ENCODE assay signal across 8 cellular contexts in genomic region chr14:49461529-49462401, GRCh38.
DNase-seq lines count a peak whose midpoint lies in the region; ATAC-seq and TF ChIP-seq lines count a peak whose summit lies in the region.

No MANE protein-coding gene starts in this region.

- H3K27ac ChIP-seq in OCI-LY1 (ENCODE audit: low read depth, low read length, poor library complexity, severe bottlenecking): no peak overlapping the region

- no peaks in the 10 kb centered on the region for H3K27me3 ChIP-seq in OCI-LY1 (ENCODE audit: insufficient read depth, low read length)
- no peaks in the 10 kb centered on the region for H3K27me3 ChIP-seq in MG63

- H3K9ac ChIP-seq in OCI-LY1 (ENCODE audit: low read length): no peak overlapping the region

- no peaks in the 10 kb centered on the region for H3F3A ChIP-seq in OCI-LY1 (ENCODE audit: insufficient read depth, low read length)

- H3K36me3 ChIP-seq in OCI-LY1 (ENCODE audit: insufficient read depth, low read length) (no peaks in the 10 kb centered on the region), MG63 (no peaks in the 10 kb centered on the region)

- no peaks in the 10 kb centered on the region for H3K79me2 ChIP-seq in OCI-LY1 (ENCODE audit: insufficient read depth, low read length)

- ATAC-seq in GM21390 (IDR thresholded peaks at IDR 0.05; ENCODE audit: unreplicated experiment): peak; percentile 95

- H3K4me3 Mint-ChIP-seq in activated T-helper 1 cell treated with anti-CD3 and anti-CD28 coated beads, Interleukin-12 subunit alpha, Interleukin-12 subunit beta, Interleukin-2, Interleukin-4 antibody, amounts not matched to agents 30 ng/mL and 10 ng/mL and 1 ng/mL, durations not matched to agents 14 hours and 24 hours and 36 hours: no peak overlapping the region

- no peaks in the 10 kb centered on the region for H3K4me1 ChIP-seq in OCI-LY1 (ENCODE audit: insufficient read depth, low read length, severe bottlenecking)

- intact Hi-C loops in activated T-helper 1 cell treated with anti-CD3 and anti-CD28 coated beads, Interleukin-12 subunit alpha, Interleukin-12 subunit beta, Interleukin-2, Interleukin-4 antibody, amounts not matched to agents 30 ng/mL and 10 ng/mL and 1 ng/mL, durations not matched to agents 14 hours and 24 hours and 36 hours (cut with micrococcal nuclease): loop anchor here (1.0 to 10.0 kb wide), 4 partner anchors 36 to 373 kb away; partner anchors contain the start of genes DNAAF2 and RPS29

- no peak overlapping the region for H2AFZ ChIP-seq in OCI-LY1 (ENCODE audit: low read length)

- no peak overlapping the region for H3K27ac Mint-ChIP-seq in activated T-helper 1 cell treated with anti-CD3 and anti-CD28 coated beads, Interleukin-12 subunit alpha, Interleukin-12 subunit beta, Interleukin-2, Interleukin-4 antibody, amounts not matched to agents 30 ng/mL and 10 ng/mL and 1 ng/mL, durations not matched to agents 14 hours and 24 hours and 36 hours

- peak; percentile 77 for TF ChIP-seq CTCF in OCI-LY1 (IDR thresholded peaks at IDR 0.05; ENCODE audit: low read length)

- no peaks in the 10 kb centered on the region for H3K9me3 ChIP-seq in OCI-LY1 (ENCODE audit: low read length)
- H3K9me3 ChIP-seq in MG63: no peaks in the 10 kb centered on the region

- no peaks in the 10 kb centered on the region for H3K9me2 ChIP-seq in OCI-LY1 (ENCODE audit: low read depth, low read length)

- no peaks in the 10 kb centered on the region for H3K36me3 Mint-ChIP-seq in activated T-helper 1 cell treated with anti-CD3 and anti-CD28 coated beads, Interleukin-12 subunit alpha, Interleukin-12 subunit beta, Interleukin-2, Interleukin-4 antibody, amounts not matched to agents 30 ng/mL and 10 ng/mL and 1 ng/mL, durations not matched to agents 14 hours and 24 hours and 36 hours (ENCODE audit: low read depth)

- no peaks in the 10 kb centered on the region for H4K20me1 ChIP-seq in OCI-LY1 (ENCODE audit: insufficient read depth, low read length)

- no peak overlapping the region for H3K4me2 ChIP-seq in OCI-LY1 (ENCODE audit: low read length)

- no peak overlapping the region for H3K4me3 ChIP-seq in OCI-LY1 (ENCODE audit: low read depth, low read length, poor library complexity, severe bottlenecking)
- no peak overlapping the region for H3K4me3 ChIP-seq in skeletal muscle cell (ENCODE audit: low read depth, low read length)
- H3K4me3 ChIP-seq in MG63: no peak overlapping the region

- peak; percentile 71 for DNase-seq in EL
- peak; percentile 35 for DNase-seq in HS-5 (ENCODE audit: low read depth)
- DNase-seq in activated T-helper 1 cell treated with anti-CD3 and anti-CD28 coated beads, Interleukin-12 subunit alpha, Interleukin-12 subunit beta, Interleukin-2, Interleukin-4 antibody, amounts not matched to agents 30 ng/mL and 10 ng/mL and 1 ng/mL, durations not matched to agents 14 hours and 24 hours and 36 hours (ENCODE audit: low spot score): peak; percentile 40
- peak; percentile 58 for DNase-seq in glomerular endothelial cell (ENCODE audit: extremely low read depth, low read depth, low spot score)
- DNase-seq in skeletal muscle cell (ENCODE audit: low read depth): peak; percentile 24
- DNase-seq in MG63: no peak

- H3K4me1 Mint-ChIP-seq in activated T-helper 1 cell treated with anti-CD3 and anti-CD28 coated beads, Interleukin-12 subunit alpha, Interleukin-12 subunit beta, Interleukin-2, Interleukin-4 antibody, amounts not matched to agents 30 ng/mL and 10 ng/mL and 1 ng/mL, durations not matched to agents 14 hours and 24 hours and 36 hours (ENCODE audit: low read depth): no peaks in the 10 kb centered on the region

- no peaks in the 10 kb centered on the region for H3K9me3 Mint-ChIP-seq in activated T-helper 1 cell treated with anti-CD3 and anti-CD28 coated beads, Interleukin-12 subunit alpha, Interleukin-12 subunit beta, Interleukin-2, Interleukin-4 antibody, amounts not matched to agents 30 ng/mL and 10 ng/mL and 1 ng/mL, durations not matched to agents 14 hours and 24 hours and 36 hours

- H3K27me3 Mint-ChIP-seq in activated T-helper 1 cell treated with anti-CD3 and anti-CD28 coated beads, Interleukin-12 subunit alpha, Interleukin-12 subunit beta, Interleukin-2, Interleukin-4 antibody, amounts not matched to agents 30 ng/mL and 10 ng/mL and 1 ng/mL, durations not matched to agents 14 hours and 24 hours and 36 hours (ENCODE audit: insufficient read depth): peaks cover 26% of the 10 kb centered on the region
